In genomic region chr3:137792633-137793271, GRCh38 we compare ENCODE assay signal across 8 cellular contexts. TPM values are rescaled to one million over a fixed set of nuclear protein-coding genes. Genes with fewer than 3 reads are reported as not detected.
A peak's percentile ranks its signal among the peaks of the same experiment; 100 is the strongest.
DNase-seq lines count a peak whose midpoint lies in the region; ATAC-seq and TF ChIP-seq lines count a peak whose summit lies in the region.

No MANE protein-coding gene starts in this region.

- H2BK5ac ChIP-seq in IMR-90 (ENCODE audit: low read depth, low read length, poor library complexity, severe bottlenecking): no peak overlapping the region

- TF ChIP-seq CTCF in IMR-90 (conservative IDR thresholded peaks at IDR 0.05; ENCODE audit: low read depth, low read length) (peak; percentile 54), WI38 (IDR thresholded peaks at IDR 0.05; ENCODE audit: low read depth, low read length) (peak; percentile 55), lower lobe of right lung (IDR thresholded peaks at IDR 0.05) (peak; percentile 41)

- no peaks in the 10 kb centered on the region for H3K4me1 ChIP-seq in IMR-90 (ENCODE audit: control insufficient read depth, insufficient read depth, low read length)
- no peaks in the 10 kb centered on the region for H3K4me1 ChIP-seq in lower lobe of right lung

- H4K20me1 ChIP-seq in IMR-90 (ENCODE audit: insufficient read depth, low read length): no peaks in the 10 kb centered on the region

- H3K36me3 ChIP-seq in IMR-90 (ENCODE audit: control insufficient read depth, insufficient read depth, low read length) (no peaks in the 10 kb centered on the region), lower lobe of right lung (no peaks in the 10 kb centered on the region)

- no peak for TF ChIP-seq POLR2A in IMR-90 (IDR thresholded peaks at IDR 0.05; ENCODE audit: low read depth, low read length)

- H3K18ac ChIP-seq in IMR-90 (ENCODE audit: low read depth, low read length): no peak overlapping the region

- H3K9ac ChIP-seq in IMR-90 (ENCODE audit: low read depth, low read length): no peak overlapping the region

- no peak overlapping the region for H2AK9ac ChIP-seq in IMR-90 (replicated peaks; ENCODE audit: low read depth, low read length, poor library complexity)

- TF ChIP-seq RAD21 in IMR-90 (IDR thresholded peaks at IDR 0.05; ENCODE audit: low read length): peak; percentile 59

- CTCF ChIA-PET in IMR-90 (lab: Yijun Ruan, JAX): interaction anchor here (1.5 kb wide), 1 partner anchor 682 kb away, joined by 3 read pairs; no protein-coding TSS in a partner anchor

- H3K27me3 ChIP-seq in IMR-90 (ENCODE audit: control insufficient read depth, insufficient read depth, low read length) (no peaks in the 10 kb centered on the region), lower lobe of right lung (ENCODE audit: low read depth) (no peaks in the 10 kb centered on the region)

- H3K9me1 ChIP-seq in IMR-90 (ENCODE audit: insufficient read depth, low read length): no peaks in the 10 kb centered on the region

- H3K4me3 ChIP-seq in IMR-90 (ENCODE audit: insufficient read depth, low read depth, low read length) (no peak overlapping the region), WI38 (ENCODE audit: low read depth, low read length) (no peak overlapping the region), lower lobe of right lung (no peak overlapping the region)

- no peak overlapping the region for H4K8ac ChIP-seq in IMR-90 (ENCODE audit: low read depth in 2 of 2, low read length in 2 of 2)

- no peak overlapping the region for H3K27ac ChIP-seq in IMR-90 (ENCODE audit: insufficient read depth, low read length)
- no peak overlapping the region for H3K27ac ChIP-seq in lower lobe of right lung

- H2AK5ac ChIP-seq in IMR-90 (ENCODE audit: low read depth, low read length): no peak overlapping the region

- no peak overlapping the region for H2BK120ac ChIP-seq in IMR-90 (ENCODE audit: low read depth, low read length)

- intact Hi-C loops in IMR-90 (cut with micrococcal nuclease): loop anchor here (5.0 to 10.0 kb wide), 2 partner anchors 262 to 685 kb away; no protein-coding TSS in a partner anchor
- intact Hi-C loops in lower lobe of right lung (cut with DNase I): no loop called here

- no TSS peak for BruUV-seq in IMR-90 (replicated peaks; lab: Mats Ljungman, UMichigan)

- no peak overlapping the region for H3K4ac ChIP-seq in IMR-90 (ENCODE audit: low read depth, low read length)

- H3K9me3 ChIP-seq in IMR-90 (ENCODE audit: control insufficient read depth, insufficient read depth, low read length) (no peaks in the 10 kb centered on the region), lower lobe of right lung (no peaks in the 10 kb centered on the region)

- no peaks in the 10 kb centered on the region for H3K79me1 ChIP-seq in IMR-90 (ENCODE audit: low read depth in 1 of 2, low read length in 2 of 2)

- DNase-seq in EL: peak; percentile 49
- DNase-seq in IMR-90: peak; percentile 27
- peak; percentile 46 for DNase-seq in lower lobe of right lung
- no peak for DNase-seq in activated effector memory CD4-positive, alpha-beta T cell treated with anti-CD3 and anti-CD28 coated beads, Interleukin-2, amount 50 U/mL, for 16 hours
- DNase-seq in mesenteric fat pad (ENCODE audit: low spot score): no peak

- POLR2A ChIA-PET in IMR-90 (lab: Charles Lee; ENCODE audit: unreplicated experiment): no interaction called here

- H3K23ac ChIP-seq in IMR-90 (ENCODE audit: low read depth, low read length): no peak overlapping the region

- no peak overlapping the region for H3K56ac ChIP-seq in IMR-90 (ENCODE audit: extremely low read depth, insufficient read depth, low read length)

- H3K4me2 ChIP-seq in IMR-90 (ENCODE audit: low read depth, low read length): no peak overlapping the region

- no peak overlapping the region for H4K5ac ChIP-seq in IMR-90 (ENCODE audit: low read depth, low read length)

- no CpG with 5 or more reads among the region's 3 CpGs for WGBS in IMR-90 (ENCODE audit: extremely low coverage in 2 of 2, insufficient read length in 1 of 2), 2 experiments

- no peak for ATAC-seq in IMR-90 (ENCODE audit: low read depth)
- no peak for ATAC-seq in lower lobe of right lung
- ATAC-seq in HG03159 (IDR thresholded peaks at IDR 0.05; ENCODE audit: unreplicated experiment): no peak
- no peak for ATAC-seq in GM18520 (IDR thresholded peaks at IDR 0.05; ENCODE audit: unreplicated experiment)

- no peak overlapping the region for H2BK15ac ChIP-seq in IMR-90 (ENCODE audit: low read depth, low read length)

- dilution Hi-C loops in IMR-90 (cut with HindIII; ENCODE audit: low sequenced_read_pairs, unreplicated experiment): no loop called here

- H4K91ac ChIP-seq in IMR-90 (ENCODE audit: insufficient read depth, low read depth, low read length): no peak overlapping the region

- in situ Hi-C loops in IMR-90 (cut with MboI; ENCODE audit: low sequenced_read_pairs): no loop called here

- no peak overlapping the region for H2BK20ac ChIP-seq in IMR-90 (ENCODE audit: low read depth, low read length)

- H3K14ac ChIP-seq in IMR-90 (replicated peaks; ENCODE audit: low read depth, low read length): no peak overlapping the region

- H2AFZ ChIP-seq in IMR-90 (replicated peaks; ENCODE audit: low read length, poor library complexity): no peak overlapping the region

TF ChIP-seq in IMR-90, 13 proteins besides CTCF, POLR2A, EP300 and RAD21:
- TF ChIP-seq MAZ (IDR thresholded peaks at IDR 0.05; ENCODE audit: borderline replicate concordance, low read depth, low read length): no peak
- TF ChIP-seq SMC3 (IDR thresholded peaks at IDR 0.05; ENCODE audit: low read depth, low read length): peak; percentile 32

RNA-seq across cellular contexts. Expression of gene SOX14, which starts 28.6 kb away (rescaled TPM):
- total RNA-seq in IMR-90 (2012; rRNA removed) (not detected in 2 replicates), lower lobe of right lung (not detected), mesenteric fat pad (not detected)
- not detected in 2 replicates for polyA plus RNA-seq in IMR-90 (2012; rRNA removed)
- not detected in 2 replicates for polyA plus RNA-seq in IMR-90 (2012; cell fraction: cytosol; rRNA removed)
- polyA plus RNA-seq in IMR-90 (2012; cell fraction: nucleus; rRNA removed; ENCODE audit: low replicate concordance): not detected in 2 replicates

Comparison
In these comparisons a context has a peak if more than half of its experiments do, and no peak if none do; other contexts are left out.
1. DNase-seq: peak in EL (single experiment), IMR-90 (single experiment) and lower lobe of right lung (single experiment); none in activated effector memory CD4-positive, alpha-beta T cell treated with anti-CD3 and anti-CD28 coated beads, Interleukin-2, amount 50 U/mL, for 16 hours (single experiment) and mesenteric fat pad (single experiment).
2. Peak in every context shown above with its lines, with median percentiles within 50 percentile points of each other: CTCF ChIP-seq.